Comparison of ENCODE assay signal across 8 cellular contexts in the genomic region with DNA sequence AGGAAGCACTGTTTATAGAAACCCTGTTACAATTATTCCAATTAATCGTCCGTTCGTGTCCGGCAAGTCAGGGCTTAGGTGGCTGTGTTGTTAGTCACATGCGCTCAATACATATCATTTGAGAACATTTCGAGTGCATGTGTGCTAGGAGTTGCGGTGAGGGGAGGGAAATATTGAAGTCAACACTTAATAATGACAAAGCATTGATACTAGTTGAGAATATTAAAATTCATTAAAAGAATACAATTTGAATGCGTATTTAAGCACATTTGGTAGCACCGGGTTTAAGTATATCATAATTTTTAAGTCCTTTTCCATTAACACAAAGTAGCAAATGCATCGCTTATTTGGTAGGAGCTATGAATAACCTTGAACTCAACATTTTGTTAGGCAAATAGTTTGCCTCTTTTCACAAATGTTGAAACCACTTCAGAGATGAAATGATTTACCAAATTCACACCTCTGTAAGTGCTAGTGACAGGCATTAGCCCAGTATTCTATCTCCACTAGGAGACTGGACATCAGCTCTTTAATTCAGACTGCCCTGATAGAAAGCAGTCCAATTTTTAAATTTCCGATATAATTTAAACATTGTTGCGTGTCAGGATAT. TPM values are rescaled to one million over a fixed set of nuclear protein-coding genes. Genes with fewer than 3 reads are reported as not detected.
DNase-seq lines count a peak whose midpoint lies in the region; ATAC-seq and TF ChIP-seq lines count a peak whose summit lies in the region.

No MANE protein-coding gene starts in this region.

- H3K4me3 ChIP-seq in H7 (ENCODE audit: insufficient read depth, low read depth, low read length) (peak overlapping the region; percentile 99), gastroesophageal sphincter (peak overlapping the region; percentile 77), skeletal muscle tissue (ENCODE audit: low read length in 3 of 3) (peak overlapping the region; percentile 93 to 96 (median 96))

- H3K27me3 ChIP-seq in H7 (ENCODE audit: control insufficient read depth, insufficient read depth, low read length): no peaks in the 10 kb centered on the region
- no peaks in the 10 kb centered on the region for H3K27me3 ChIP-seq in gastroesophageal sphincter
- H3K27me3 ChIP-seq in skeletal muscle tissue (ENCODE audit: control insufficient read depth in 3 of 3, insufficient read depth in 3 of 3, low read length in 3 of 3): no peaks in the 10 kb centered on the region

- TF ChIP-seq POLR2A in gastroesophageal sphincter (IDR thresholded peaks at IDR 0.05): no peak

- peak overlapping the region; percentile 100 for H3K27ac Mint-ChIP-seq in T-helper 17 cell

- H3K9ac ChIP-seq in skeletal muscle tissue (ENCODE audit: low read depth in 1 of 3, low read length in 3 of 3): peak overlapping the region; percentile 94 to 99 (median 99)

- H3K36me3 ChIP-seq in H7 (replicated peaks; ENCODE audit: control insufficient read depth, insufficient read depth, low read length) (peaks cover 11% of the 10 kb centered on the region), gastroesophageal sphincter (no peaks in the 10 kb centered on the region), skeletal muscle tissue (ENCODE audit: control insufficient read depth in 3 of 3, insufficient read depth in 3 of 3, low read length in 3 of 3) (peaks cover 0 to 6% (median 0%) of the 10 kb centered on the region in 3 donors)

- H3K36me3 Mint-ChIP-seq in T-helper 17 cell (ENCODE audit: low read depth): peaks cover 11% of the 10 kb centered on the region

- H3K9me3 ChIP-seq in T-helper 17 cell (ENCODE audit: control insufficient read depth, low read length, poor library complexity, severe bottlenecking) (no peaks in the 10 kb centered on the region), gastroesophageal sphincter (no peaks in the 10 kb centered on the region), skeletal muscle tissue (ENCODE audit: control insufficient read depth in 3 of 3, low read length in 3 of 3) (no peaks in the 10 kb centered on the region)

- H3K4me3 Mint-ChIP-seq in T-helper 17 cell: peak overlapping the region; percentile 100

- ATAC-seq in T-helper 17 cell (no peak), gastroesophageal sphincter (no peak), HG03378 (IDR thresholded peaks at IDR 0.05; ENCODE audit: unreplicated experiment) (no peak)

- peaks cover 33% of the 10 kb centered on the region for H3K4me1 Mint-ChIP-seq in T-helper 17 cell

- no peak for DNase-seq in H7
- no peak for DNase-seq in T-helper 17 cell
- no peak for DNase-seq in NCI-H1436 (lab: John Stamatoyannopoulos, UW)
- DNase-seq in NK-92 (lab: John Stamatoyannopoulos, UW; ENCODE audit: unreplicated experiment): no peak
- no peak for DNase-seq in activated gamma-delta T cell (lab: John Stamatoyannopoulos, UW)

- H3K27me3 Mint-ChIP-seq in T-helper 17 cell: no peaks in the 10 kb centered on the region

- peaks cover 0 to 53% (median 7%) of the 10 kb centered on the region in 3 donors for H3K4me1 ChIP-seq in gastroesophageal sphincter
- H3K4me1 ChIP-seq in skeletal muscle tissue (ENCODE audit: control insufficient read depth in 3 of 3, insufficient read depth in 3 of 3, low read length in 3 of 3): peaks cover 17 to 31% (median 22%) of the 10 kb centered on the region in 3 donors

- H3K27ac ChIP-seq in gastroesophageal sphincter (peak overlapping the region; percentile 68 to 93 (median 92)), skeletal muscle tissue (ENCODE audit: low read depth, low read length) (peak overlapping the region; percentile 99)

- no peak for TF ChIP-seq CTCF in gastroesophageal sphincter (IDR thresholded peaks at IDR 0.05)

- WGBS in gastroesophageal sphincter (ENCODE audit: low coverage in 1 of 2), 2 donors: 13 to 17% methylated on average over 7 to 11 of the region's 12 CpGs

- TF ChIP-seq EP300 in gastroesophageal sphincter (IDR thresholded peaks at IDR 0.05): no peak

RNA-seq across cellular contexts. Expression of gene SERBP1, which starts 1.1 kb away (rescaled TPM):
- 372 and 484 TPM in 2 replicates for total RNA-seq in H7 (2014; rRNA removed; shearing (Covaris generic))
- 100 to 1,000 TPM; 129 to 131 TPM for total RNA-seq in T-helper 17 cell
- 100 to 1,000 TPM; 254 to 263 (median 258) TPM for total RNA-seq in gastroesophageal sphincter
- 187 TPM for total RNA-seq in skeletal muscle tissue
